Comparison of ENCODE assay signal across 8 cellular contexts in the genomic region with DNA sequence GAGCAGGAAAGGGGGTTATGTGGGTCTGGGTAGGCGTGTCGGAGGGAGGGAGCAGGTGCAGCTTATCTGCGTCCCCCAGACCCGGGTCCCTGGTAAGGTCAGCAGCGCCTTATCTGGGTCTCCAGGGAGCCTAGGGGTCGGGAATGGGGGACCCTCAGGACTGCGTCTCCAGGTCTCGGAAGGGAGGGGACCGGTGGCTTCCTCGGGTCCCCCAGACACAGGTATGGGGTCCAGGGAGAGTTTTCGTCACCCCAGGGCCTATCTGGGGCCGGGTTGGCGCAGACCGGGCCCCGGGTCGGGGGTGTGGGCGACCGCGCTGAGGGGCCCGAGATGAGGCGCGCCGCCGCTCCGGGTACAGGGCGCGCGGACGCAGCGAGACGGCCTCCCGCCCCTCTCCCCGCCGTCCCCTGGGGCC. TPM values are rescaled to one million over a fixed set of nuclear protein-coding genes. Genes with fewer than 3 reads are reported as not detected.
DNase-seq lines count a peak whose midpoint lies in the region; ATAC-seq and TF ChIP-seq lines count a peak whose summit lies in the region.

No MANE protein-coding gene starts in this region.

- DNase-seq in CD4-positive, CD25-positive, alpha-beta regulatory T cell: peak in 1 of 3 donors; percentile 36
- no peak for DNase-seq in MG63
- DNase-seq in coronary artery (ENCODE audit: low spot score): no peak
- no peak for DNase-seq in natural killer cell treated with Interleukin-12 subunit alpha and Interleukin-12 subunit beta and Interleukin-15 and Interleukin-18, amount 100 ng/mL, for 72 hours (ENCODE audit: low spot score)
- DNase-seq in SIG-M5 (lab: John Stamatoyannopoulos, UW): no peak
- no peak for DNase-seq in NCI-H187 (lab: John Stamatoyannopoulos, UW)
- DNase-seq in NCI-H2081 treated with DMSO at 0.1 percent for 48 hours (lab: John Stamatoyannopoulos, UW): no peak

- peak overlapping the region; percentile 81 for H3K4me3 ChIP-seq in CD4-positive, CD25-positive, alpha-beta regulatory T cell (ENCODE audit: low read depth, low read length)
- H3K4me3 ChIP-seq in MG63: peak overlapping the region; percentile 100
- peak overlapping the region; percentile 100 for H3K4me3 ChIP-seq in coronary artery

- H3K4me1 Mint-ChIP-seq in CD4-positive, CD25-positive, alpha-beta regulatory T cell: peaks cover 38 to 86% (median 63%) of the 10 kb centered on the region in 4 donors
- peaks cover 63 to 83% of the 10 kb centered on the region in 2 donors for H3K4me1 Mint-ChIP-seq in natural killer cell treated with Interleukin-12 subunit alpha and Interleukin-12 subunit beta and Interleukin-15 and Interleukin-18, amount 100 ng/mL, for 72 hours (ENCODE audit: low read depth in 2 of 2)

- H3K9me3 ChIP-seq in CD4-positive, CD25-positive, alpha-beta regulatory T cell (ENCODE audit: control insufficient read depth in 2 of 2, low read length in 2 of 2): no peaks in the 10 kb centered on the region
- no peaks in the 10 kb centered on the region for H3K9me3 ChIP-seq in MG63

- H3K36me3 Mint-ChIP-seq in CD4-positive, CD25-positive, alpha-beta regulatory T cell: peaks cover 25% of the 10 kb centered on the region
- peaks cover 26% of the 10 kb centered on the region for H3K36me3 Mint-ChIP-seq in natural killer cell treated with Interleukin-12 subunit alpha and Interleukin-12 subunit beta and Interleukin-15 and Interleukin-18, amount 100 ng/mL, for 72 hours

- H3K9me3 Mint-ChIP-seq in CD4-positive, CD25-positive, alpha-beta regulatory T cell: no peaks in the 10 kb centered on the region
- H3K9me3 Mint-ChIP-seq in natural killer cell treated with Interleukin-12 subunit alpha and Interleukin-12 subunit beta and Interleukin-15 and Interleukin-18, amount 100 ng/mL, for 72 hours: no peaks in the 10 kb centered on the region

- H3K4me1 ChIP-seq in CD4-positive, CD25-positive, alpha-beta regulatory T cell (ENCODE audit: control insufficient read depth, insufficient read depth, low read length, poor library complexity, severe bottlenecking): peaks cover 61% of the 10 kb centered on the region

- H3K27ac Mint-ChIP-seq in CD4-positive, CD25-positive, alpha-beta regulatory T cell: peak overlapping the region; percentile 6 to 94 (median 89)
- H3K27ac Mint-ChIP-seq in natural killer cell treated with Interleukin-12 subunit alpha and Interleukin-12 subunit beta and Interleukin-15 and Interleukin-18, amount 100 ng/mL, for 72 hours: peak overlapping the region; percentile 96 to 99

- no peaks in the 10 kb centered on the region for H3K27me3 ChIP-seq in CD4-positive, CD25-positive, alpha-beta regulatory T cell (ENCODE audit: control insufficient read depth, insufficient read depth, low read length)
- H3K27me3 ChIP-seq in MG63: no peaks in the 10 kb centered on the region

- H3K27ac ChIP-seq in CD4-positive, CD25-positive, alpha-beta regulatory T cell (ENCODE audit: insufficient read depth, low read length, poor library complexity, severe bottlenecking): peak overlapping the region; percentile 69
- peak overlapping the region; percentile 87 to 95 for H3K27ac ChIP-seq in coronary artery

- peak overlapping the region; percentile 95 to 98 (median 97) for H3K4me3 Mint-ChIP-seq in CD4-positive, CD25-positive, alpha-beta regulatory T cell
- peak overlapping the region; percentile 100 for H3K4me3 Mint-ChIP-seq in natural killer cell treated with Interleukin-12 subunit alpha and Interleukin-12 subunit beta and Interleukin-15 and Interleukin-18, amount 100 ng/mL, for 72 hours

- TF ChIP-seq CTCF in coronary artery (IDR thresholded peaks at IDR 0.05): no peak

- no peaks in the 10 kb centered on the region for H3K27me3 Mint-ChIP-seq in CD4-positive, CD25-positive, alpha-beta regulatory T cell
- no peaks in the 10 kb centered on the region for H3K27me3 Mint-ChIP-seq in natural killer cell treated with Interleukin-12 subunit alpha and Interleukin-12 subunit beta and Interleukin-15 and Interleukin-18, amount 100 ng/mL, for 72 hours

- H3K36me3 ChIP-seq in CD4-positive, CD25-positive, alpha-beta regulatory T cell (ENCODE audit: control insufficient read depth, insufficient read depth, low read length): peaks cover 10% of the 10 kb centered on the region
- H3K36me3 ChIP-seq in MG63: peaks cover 31% of the 10 kb centered on the region

- no peak for ATAC-seq in CD4-positive, CD25-positive, alpha-beta regulatory T cell (ENCODE audit: low read depth in 2 of 2)
- ATAC-seq in GM21423 (IDR thresholded peaks at IDR 0.05; ENCODE audit: unreplicated experiment): peak; percentile 7
- peak; percentile 0 to 31 for ATAC-seq in natural killer cell treated with Interleukin-12 subunit alpha and Interleukin-12 subunit beta and Interleukin-15 and Interleukin-18, amount 100 ng/mL, for 72 hours

RNA-seq across cellular contexts. Expression of a gene that starts 0.3 kb away (rescaled TPM):
- total RNA-seq in CD4-positive, CD25-positive, alpha-beta regulatory T cell: 22.9 TPM
- polyA plus RNA-seq in CD4-positive, CD25-positive, alpha-beta regulatory T cell: 1 to 10 TPM; 2.8 to 5.3 (median 4.0) TPM
- total RNA-seq in MG63 (2014; rRNA removed; shearing (Covaris generic); ENCODE audit: low replicate concordance): 0.40 and 0.49 TPM in 2 replicates
- total RNA-seq in natural killer cell treated with Interleukin-12 subunit alpha and Interleukin-12 subunit beta and Interleukin-15 and Interleukin-18, amount 100 ng/mL, for 72 hours: 10 to 100 TPM; 32.8 to 39.4 TPM

RNA-seq across cellular contexts. Expression of a gene that starts 0.5 kb away (rescaled TPM):
- total RNA-seq in CD4-positive, CD25-positive, alpha-beta regulatory T cell: 14.1 TPM
- polyA plus RNA-seq in CD4-positive, CD25-positive, alpha-beta regulatory T cell: 10 to 100 TPM; 10.0 to 14.3 (median 12.0) TPM
- total RNA-seq in MG63 (2014; rRNA removed; shearing (Covaris generic); ENCODE audit: low replicate concordance): 42.7 and 56.6 TPM in 2 replicates
- total RNA-seq in natural killer cell treated with Interleukin-12 subunit alpha and Interleukin-12 subunit beta and Interleukin-15 and Interleukin-18, amount 100 ng/mL, for 72 hours: 10 to 100 TPM; 36.6 to 50.0 TPM

Comparison
In these comparisons a context has a peak if more than half of its experiments do, and no peak if none do; other contexts are left out.
1. ATAC-seq: peak in GM21423 (single experiment) and natural killer cell treated with Interleukin-12 subunit alpha and Interleukin-12 subunit beta and Interleukin-15 and Interleukin-18, amount 100 ng/mL, for 72 hours (2 of 2); none in CD4-positive, CD25-positive, alpha-beta regulatory T cell (0 of 2).
2. RNA of a gene that starts 0.3 kb away (total RNA-seq): 32.8 to 39.4 TPM in natural killer cell treated with Interleukin-12 subunit alpha and Interleukin-12 subunit beta and Interleukin-15 and Interleukin-18, amount 100 ng/mL, for 72 hours and 22.9 TPM in CD4-positive, CD25-positive, alpha-beta regulatory T cell (single experiment); 0.40 to 0.49 TPM in MG63; every median in the first group is over 10 times any median in the second.
3. Peak in every context shown above with its lines, with median percentiles within 50 percentile points of each other: H3K4me3 ChIP-seq.